In the genomic region with DNA sequence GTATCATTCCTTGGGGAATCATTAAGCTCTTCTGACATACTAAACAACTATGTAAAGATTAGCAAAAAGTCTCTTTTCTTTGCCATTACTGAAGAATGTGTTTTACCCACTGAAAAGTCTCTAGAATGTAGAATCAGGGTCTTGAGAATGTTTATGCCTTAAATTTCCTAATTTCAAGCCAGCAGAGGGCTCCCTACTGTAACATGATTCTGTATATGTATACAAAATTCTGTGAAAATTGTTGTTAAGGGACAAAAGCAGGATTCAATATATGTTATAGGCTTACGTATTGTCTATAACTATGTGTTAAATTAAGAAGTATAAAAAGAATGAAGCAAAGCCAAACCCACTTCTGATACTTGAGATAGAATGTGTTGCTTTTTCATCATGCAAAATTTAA, we compare ENCODE assay signal across 8 cellular contexts.
DNase-seq lines count a peak whose midpoint lies in the region; FAIRE-seq and TF ChIP-seq lines count a peak whose summit lies in the region.

No MANE protein-coding gene starts in this region.

- FAIRE-seq in GM12891 (lab: Jason Lieb, UNC): no peak

- DNase-seq in DMS 273 treated with DMSO at 0.1 percent for 48 hours (lab: John Stamatoyannopoulos, UW) (peak; percentile 11), KBM-7 (peak; percentile 30), amniotic epithelial cell (ENCODE audit: low read depth) (peak; percentile 11), lung microvascular endothelial cell (ENCODE audit: low read depth in 2 of 2) (peak; percentile 25 to 26), ecto neural progenitor cell (ENCODE audit: low spot score) (no peak), dedifferentiated amniotic fluid mesenchymal stem cell (ENCODE audit: extremely low spot score) (no peak), GM12891 (ENCODE audit: insufficient read length, low spot score) (no peak)
- DNase-seq in activated CD4-positive, alpha-beta T cell treated with anti-CD3 and anti-CD28 coated beads for 1 hour: no peak

- in situ Hi-C loops in KBM-7 (cut with MboI; ENCODE audit: low pct_unique_long_range_greater_than_20kb, low sequenced_read_pairs): no loop called here

- TF ChIP-seq POLR2A in GM12891 (IDR thresholded peaks at IDR 0.05; ENCODE audit: low read depth, low read length): no peak

TF ChIP-seq in GM12891, 5 proteins besides CTCF, POLR2A, EP300 and RAD21:
- TF ChIP-seq PAX5 (IDR thresholded peaks at IDR 0.05; ENCODE audit: insufficient read depth, low read length, severe bottlenecking) (no peak), POU2F2 (IDR thresholded peaks at IDR 0.05; ENCODE audit: low read depth, low read length) (no peak), SPI1 (IDR thresholded peaks at IDR 0.05; ENCODE audit: low read depth, low read length) (no peak), POLR2AphosphoS5 (IDR thresholded peaks at IDR 0.05; ENCODE audit: low read depth, low read length) (no peak), TAF1 (IDR thresholded peaks at IDR 0.05; ENCODE audit: low read depth, low read length) (no peak)
TF ChIP-seq in GM12891: peak in this region for 0.

Comparison
In these comparisons a context has a peak if more than half of its experiments do, and no peak if none do; other contexts are left out.
1. DNase-seq: peak in DMS 273 treated with DMSO at 0.1 percent for 48 hours (single experiment), KBM-7 (single experiment), amniotic epithelial cell (single experiment) and lung microvascular endothelial cell (2 of 2); none in ecto neural progenitor cell (single experiment), dedifferentiated amniotic fluid mesenchymal stem cell (single experiment), activated CD4-positive, alpha-beta T cell treated with anti-CD3 and anti-CD28 coated beads for 1 hour (single experiment) and GM12891 (single experiment).